Comparison of ENCODE assay signal across 1 cellular context in genomic region chr19:21022996-21023395, GRCh38.
TF ChIP-seq lines count a peak whose summit lies in the region.

No MANE protein-coding gene starts in this region.

TF ChIP-seq in K562, 482 proteins besides CTCF, POLR2A, EP300 and RAD21 (continued from another document):
- TF ChIP-seq, protein P1, sequence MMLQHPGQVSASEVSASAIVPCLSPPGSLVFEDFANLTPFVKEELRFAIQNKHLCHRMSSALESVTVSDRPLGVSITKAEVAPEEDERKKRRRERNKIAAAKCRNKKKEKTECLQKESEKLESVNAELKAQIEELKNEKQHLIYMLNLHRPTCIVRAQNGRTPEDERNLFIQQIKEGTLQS (IDR thresholded peaks at IDR 0.05), result peak; percentile 62
- TF ChIP-seq, protein P1 (CRISPR knock-in tag; conservative IDR thresholded peaks at IDR 0.05), result no peak
- peak; percentile 25; the same call in 1 of the 2 replicates for TF ChIP-seq CBFA2T3 (IDR thresholded peaks at IDR 0.05)
- peak; percentile 93 for TF ChIP-seq EGR1 (conservative IDR thresholded peaks at IDR 0.05)
- TF ChIP-seq HDAC1 (IDR thresholded peaks at IDR 0.05), result 0 out of 4 replicates have a peak, but pooled peaks of 1 of the 2 experiments have one; percentile 21
- TF ChIP-seq DPF2 (IDR thresholded peaks at IDR 0.05), result 0 out of 2 replicates have a peak, but pooled peaks have one; percentile 30
- TF ChIP-seq HNRNPUL1 (IDR thresholded peaks at IDR 0.05; ENCODE audit: low read length), result no peak
- peak; percentile 34 for TF ChIP-seq MEIS2 (IDR thresholded peaks at IDR 0.05; ENCODE audit: partially characterized antibody)
- peak; percentile 43; the same call in 1 of the 2 replicates for TF ChIP-seq PKNOX1 (IDR thresholded peaks at IDR 0.05)
- TF ChIP-seq CREM (IDR thresholded peaks at IDR 0.05; ENCODE audit: low read depth), result 0 out of 2 replicates have a peak, but pooled peaks have one; percentile 14
- TF ChIP-seq PTBP1 (IDR thresholded peaks at IDR 0.05; ENCODE audit: low read depth, low read length), result no peak
- TF ChIP-seq KDM1A (IDR thresholded peaks at IDR 0.05), result peak; percentile 61 to 69; a peak in 3 of 4 replicates
- TF ChIP-seq ARNT (IDR thresholded peaks at IDR 0.05), result no peak
- no peak for TF ChIP-seq ZNF23 (CRISPR knock-in tag; IDR thresholded peaks at IDR 0.05)
